1 cellular context compared by ENCODE assay signal in the genomic region with DNA sequence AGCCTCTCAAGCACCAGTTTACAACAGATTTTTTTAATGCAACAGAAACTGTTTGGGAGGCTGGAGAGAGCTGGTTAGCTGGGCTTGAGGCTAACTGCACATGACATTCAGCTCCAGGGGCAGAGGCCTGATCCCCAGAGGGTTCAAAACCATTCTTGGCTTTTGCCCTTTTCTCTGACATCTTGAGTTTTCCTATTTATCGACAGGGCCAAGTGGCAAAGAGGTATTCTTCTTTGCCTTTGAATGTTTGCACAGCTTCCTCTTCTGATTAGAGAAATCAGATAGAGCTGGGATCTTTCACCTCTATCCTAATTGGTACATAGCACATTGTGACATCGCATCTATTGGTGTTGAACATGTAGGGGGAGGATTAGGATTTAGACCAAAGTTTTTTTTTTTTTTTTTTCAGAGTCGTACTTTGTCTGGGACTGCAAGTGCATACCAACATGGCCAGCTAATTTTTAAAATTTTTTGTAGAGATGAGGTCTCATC.
TF ChIP-seq lines count a peak whose summit lies in the region.

No MANE protein-coding gene starts in this region.

TF ChIP-seq in K562, 482 proteins besides CTCF, POLR2A, EP300 and RAD21 (continued from another document):
- TF ChIP-seq E2F5 (CRISPR knock-in tag; IDR thresholded peaks at IDR 0.05) (no peak), SMARCE1 (IDR thresholded peaks at IDR 0.05) (no peak), MCM7 (IDR thresholded peaks at IDR 0.05) (no peak), FOSL1 (tag; conservative IDR thresholded peaks at IDR 0.05) (no peak), MYNN (IDR thresholded peaks at IDR 0.05) (no peak), MYNN (CRISPR knock-in tag; IDR thresholded peaks at IDR 0.05) (no peak), JUND (IDR thresholded peaks at IDR 0.05; ENCODE audit: borderline replicate concordance, low read depth, low read length) (no peak), JUND (tag; IDR thresholded peaks at IDR 0.05; ENCODE audit: borderline replicate concordance, low read depth, low read length) (no peak), ZNF41 (CRISPR knock-in tag; conservative IDR thresholded peaks at IDR 0.05) (no peak), MIER1 (IDR thresholded peaks at IDR 0.05; ENCODE audit: low read depth) (no peak), ZNF551 (CRISPR knock-in tag; IDR thresholded peaks at IDR 0.05) (no peak), MTA2 (IDR thresholded peaks at IDR 0.05; ENCODE audit: low read depth) (no peak)
